In genomic region chr7:26198133-26198780, GRCh38 we compare ENCODE assay signal across 8 cellular contexts. TPM values are rescaled to one million over a fixed set of nuclear protein-coding genes. Genes with fewer than 3 reads are reported as not detected.
DNase-seq lines count a peak whose midpoint lies in the region; ATAC-seq and TF ChIP-seq lines count a peak whose summit lies in the region.

No MANE protein-coding gene starts in this region.

- peaks cover 44 to 81% (median 47%) of the 10 kb centered on the region in 3 donors for H3K36me3 Mint-ChIP-seq in CD8-positive, alpha-beta memory T cell
- H3K36me3 Mint-ChIP-seq in activated B cell treated with CpG ODN at 0.5 μM for 24 hours (ENCODE audit: low read depth) = peaks cover 78% of the 10 kb centered on the region

- CTCF ChIA-PET in CD8-positive, alpha-beta memory T cell (lab: Charles Lee) = interaction anchor here (0.7 to 10.1 kb wide), 22 partner anchors 10 to 306 kb away, joined by 3 to 94 read pairs (median 5); partner anchors contain the start of genes NFE2L3 and SNX10
- CTCF ChIA-PET in activated B cell treated with CpG ODN at 0.5 μM for 24 hours (lab: Charles Lee) = interaction anchor here (0.8 to 6.3 kb wide), 16 partner anchors 11 to 304 kb away, joined by 3 to 123 read pairs (median 8); partner anchors contain the start of gene NFE2L3

- no peaks in the 10 kb centered on the region for H3K27me3 ChIP-seq in CD8-positive, alpha-beta memory T cell (ENCODE audit: insufficient read depth, low read length, poor library complexity, severe bottlenecking)
- H3K27me3 ChIP-seq in right cardiac atrium (ENCODE audit: control insufficient read depth, insufficient read depth) = no peaks in the 10 kb centered on the region
- no peaks in the 10 kb centered on the region for H3K27me3 ChIP-seq in skeletal muscle satellite cell (ENCODE audit: control insufficient read depth, insufficient read depth, low read length)

- H3K36me3 ChIP-seq in CD8-positive, alpha-beta memory T cell (ENCODE audit: insufficient read depth, low read length) = peaks cover 54% of the 10 kb centered on the region
- H3K36me3 ChIP-seq in skeletal muscle satellite cell (ENCODE audit: insufficient read depth, low read length) = peaks cover 72% of the 10 kb centered on the region

- H3K27ac Mint-ChIP-seq in CD8-positive, alpha-beta memory T cell = peak overlapping the region; percentile 8 to 100 (median 98)
- H3K27ac Mint-ChIP-seq in activated B cell treated with CpG ODN at 0.5 μM for 24 hours = peak overlapping the region; percentile 100

- peaks cover 45% of the 10 kb centered on the region for H3K4me1 ChIP-seq in CD8-positive, alpha-beta memory T cell (ENCODE audit: insufficient read depth, low read length)
- H3K4me1 ChIP-seq in right cardiac atrium (ENCODE audit: control insufficient read depth, insufficient read depth, low read length) (peaks cover 9% of the 10 kb centered on the region), skeletal muscle satellite cell (ENCODE audit: control insufficient read depth, insufficient read depth, low read length) (peaks cover 32% of the 10 kb centered on the region)

- DNase-seq in CD8-positive, alpha-beta memory T cell = peak in 2 of 5 donors; percentile 48 to 57
- DNase-seq in HT1080 (ENCODE audit: low read depth) (peak; percentile 39), activated B cell treated with CpG ODN at 0.5 μM for 24 hours (no peak), right cardiac atrium (no peak), amniotic stem cell (lab: John Stamatoyannopoulos, UW) (no peak)

- H3K27ac ChIP-seq in CD8-positive, alpha-beta memory T cell (ENCODE audit: low read depth, low read length) = peak overlapping the region; percentile 93
- no peak overlapping the region for H3K27ac ChIP-seq in right cardiac atrium (ENCODE audit: low read length)

- H3K4me2 ChIP-seq in skeletal muscle satellite cell (ENCODE audit: low read length) = peak overlapping the region; percentile 83

- H3K4me1 Mint-ChIP-seq in CD8-positive, alpha-beta memory T cell = peaks cover 52 to 60% (median 55%) of the 10 kb centered on the region in 3 donors
- peaks cover 54% of the 10 kb centered on the region for H3K4me1 Mint-ChIP-seq in activated B cell treated with CpG ODN at 0.5 μM for 24 hours

- no peaks in the 10 kb centered on the region for H3K9me3 ChIP-seq in CD8-positive, alpha-beta memory T cell (ENCODE audit: low read length)
- H3K9me3 ChIP-seq in right cardiac atrium (ENCODE audit: control insufficient read depth, low read length) (no peaks in the 10 kb centered on the region), skeletal muscle satellite cell (replicated peaks; ENCODE audit: low read length) (no peaks in the 10 kb centered on the region)

- H3K9me3 Mint-ChIP-seq in CD8-positive, alpha-beta memory T cell = peaks cover 0 to 5% (median 0%) of the 10 kb centered on the region in 5 donors
- no peaks in the 10 kb centered on the region for H3K9me3 Mint-ChIP-seq in activated B cell treated with CpG ODN at 0.5 μM for 24 hours

- peak overlapping the region; percentile 92 to 100 (median 99) for H3K4me3 Mint-ChIP-seq in CD8-positive, alpha-beta memory T cell
- H3K4me3 Mint-ChIP-seq in activated B cell treated with CpG ODN at 0.5 μM for 24 hours = peak overlapping the region; percentile 99

- WGBS in right cardiac atrium = under 1% methylated on average over 6 of the region's 6 CpGs

- H3K27me3 Mint-ChIP-seq in CD8-positive, alpha-beta memory T cell = peaks cover 0 to 14% of the 10 kb centered on the region in 2 donors
- no peaks in the 10 kb centered on the region for H3K27me3 Mint-ChIP-seq in activated B cell treated with CpG ODN at 0.5 μM for 24 hours

- ATAC-seq in activated B cell treated with CpG ODN at 0.5 μM for 24 hours (ENCODE audit: low read depth) (no peak), right cardiac atrium (no peak), GM19035 (IDR thresholded peaks at IDR 0.05; ENCODE audit: unreplicated experiment) (no peak), GM21381 (IDR thresholded peaks at IDR 0.05; ENCODE audit: unreplicated experiment) (no peak)

- POLR2A ChIA-PET in CD8-positive, alpha-beta memory T cell (lab: Charles Lee) = interaction anchor here (0.9 to 6.1 kb wide), 7 partner anchors 10 to 119 kb away, joined by 3 to 55 read pairs (median 5); partner anchors contain the start of gene NFE2L3
- POLR2A ChIA-PET in activated B cell treated with CpG ODN at 0.5 μM for 24 hours (lab: Charles Lee) = interaction anchor here (0.7 to 6.5 kb wide), 18 partner anchors 10 to 304 kb away, joined by 3 to 110 read pairs (median 8); partner anchors contain the start of genes NFE2L3 and SNX10

- peak overlapping the region; percentile 100 for H3K9ac ChIP-seq in skeletal muscle satellite cell (ENCODE audit: low read depth, low read length)

- peak overlapping the region; percentile 94 for H3K4me3 ChIP-seq in CD8-positive, alpha-beta memory T cell (ENCODE audit: low read length)
- peak overlapping the region; percentile 93 for H3K4me3 ChIP-seq in right cardiac atrium (ENCODE audit: low read length)
- H3K4me3 ChIP-seq in skeletal muscle satellite cell (ENCODE audit: low read length) = peak overlapping the region; percentile 98

- TF ChIP-seq CTCF in activated B cell treated with CpG ODN at 0.5 μM for 24 hours (IDR thresholded peaks at IDR 0.05) = peak; percentile 95

- intact Hi-C loops in activated B cell treated with CpG ODN at 0.5 μM for 24 hours (cut with micrococcal nuclease) = loop anchor here (1.0 to 5.0 kb wide), 4 partner anchors 97 to 964 kb away; no protein-coding TSS in a partner anchor
- intact Hi-C loops in right cardiac atrium (cut with DNase I) = no loop called here

RNA-seq across cellular contexts. Expression of gene HNRNPA2B1, which starts 2.3 kb away (rescaled TPM):
- total RNA-seq in CD8-positive, alpha-beta memory T cell = 100 to 1,000 TPM; 950 to 966 TPM
- polyA plus RNA-seq in CD8-positive, alpha-beta memory T cell = 742 TPM
- total RNA-seq in HT1080 (2014; rRNA removed; shearing (Covaris generic)) = 171 and 302 TPM in 2 replicates
- polyA plus RNA-seq in HT1080 (2015; cell fraction: cytosol; rRNA removed) = 1,169 and 1,263 TPM in 2 replicates
- polyA plus RNA-seq in HT1080 (2015; cell fraction: nucleus; rRNA removed) = 1,477 and 1,532 TPM in 2 replicates
- total RNA-seq in activated B cell treated with CpG ODN at 0.5 μM for 24 hours (618 and 634 TPM in 2 replicates), right cardiac atrium (100 to 1,000 TPM; 353 to 383 (median 368) TPM)
- polyA plus RNA-seq in right cardiac atrium = 521 TPM
- total RNA-seq in skeletal muscle satellite cell (2012; rRNA removed) = 91.5 and 101 TPM in 2 replicates

RNA-seq across cellular contexts. Expression of gene CBX3, which starts 3.3 kb away (rescaled TPM):
- total RNA-seq in CD8-positive, alpha-beta memory T cell = 100 to 1,000 TPM; 293 to 296 TPM
- polyA plus RNA-seq in CD8-positive, alpha-beta memory T cell = 107 TPM
- total RNA-seq in HT1080 (2014; rRNA removed; shearing (Covaris generic)) = 201 and 202 TPM in 2 replicates
- 269 and 278 TPM in 2 replicates for polyA plus RNA-seq in HT1080 (2015; cell fraction: cytosol; rRNA removed)
- 249 and 274 TPM in 2 replicates for polyA plus RNA-seq in HT1080 (2015; cell fraction: nucleus; rRNA removed)
- 123 and 125 TPM in 2 replicates for total RNA-seq in activated B cell treated with CpG ODN at 0.5 μM for 24 hours
- total RNA-seq in right cardiac atrium = 10 to 100 TPM; 68.1 to 82.5 (median 72.2) TPM
- 61.2 TPM for polyA plus RNA-seq in right cardiac atrium
- 134 and 139 TPM in 2 replicates for total RNA-seq in skeletal muscle satellite cell (2012; rRNA removed)

RNA-seq across cellular contexts. Expression of gene NFE2L3, which starts 46.3 kb away (rescaled TPM):
- 10 to 100 TPM; 43.5 to 47.4 TPM for total RNA-seq in CD8-positive, alpha-beta memory T cell
- 6.5 TPM for polyA plus RNA-seq in CD8-positive, alpha-beta memory T cell
- 25.4 and 26.9 TPM in 2 replicates for total RNA-seq in HT1080 (2014; rRNA removed; shearing (Covaris generic))
- polyA plus RNA-seq in HT1080 (2015; cell fraction: cytosol; rRNA removed) = 55.9 and 66.2 TPM in 2 replicates
- polyA plus RNA-seq in HT1080 (2015; cell fraction: nucleus; rRNA removed) = 126 and 129 TPM in 2 replicates
- 2.7 and 3.0 TPM in 2 replicates for total RNA-seq in activated B cell treated with CpG ODN at 0.5 μM for 24 hours
- 1 to 10 TPM in 2 of 4 donors, under 1 TPM in 2; 0.32 to 1.3 (median 1.00) TPM for total RNA-seq in right cardiac atrium
- polyA plus RNA-seq in right cardiac atrium = 1.1 TPM
- total RNA-seq in skeletal muscle satellite cell (2012; rRNA removed) = 0.25 and 0.44 TPM in 2 replicates
